ENCODE assay signal across 10 cellular contexts in the genomic region with DNA sequence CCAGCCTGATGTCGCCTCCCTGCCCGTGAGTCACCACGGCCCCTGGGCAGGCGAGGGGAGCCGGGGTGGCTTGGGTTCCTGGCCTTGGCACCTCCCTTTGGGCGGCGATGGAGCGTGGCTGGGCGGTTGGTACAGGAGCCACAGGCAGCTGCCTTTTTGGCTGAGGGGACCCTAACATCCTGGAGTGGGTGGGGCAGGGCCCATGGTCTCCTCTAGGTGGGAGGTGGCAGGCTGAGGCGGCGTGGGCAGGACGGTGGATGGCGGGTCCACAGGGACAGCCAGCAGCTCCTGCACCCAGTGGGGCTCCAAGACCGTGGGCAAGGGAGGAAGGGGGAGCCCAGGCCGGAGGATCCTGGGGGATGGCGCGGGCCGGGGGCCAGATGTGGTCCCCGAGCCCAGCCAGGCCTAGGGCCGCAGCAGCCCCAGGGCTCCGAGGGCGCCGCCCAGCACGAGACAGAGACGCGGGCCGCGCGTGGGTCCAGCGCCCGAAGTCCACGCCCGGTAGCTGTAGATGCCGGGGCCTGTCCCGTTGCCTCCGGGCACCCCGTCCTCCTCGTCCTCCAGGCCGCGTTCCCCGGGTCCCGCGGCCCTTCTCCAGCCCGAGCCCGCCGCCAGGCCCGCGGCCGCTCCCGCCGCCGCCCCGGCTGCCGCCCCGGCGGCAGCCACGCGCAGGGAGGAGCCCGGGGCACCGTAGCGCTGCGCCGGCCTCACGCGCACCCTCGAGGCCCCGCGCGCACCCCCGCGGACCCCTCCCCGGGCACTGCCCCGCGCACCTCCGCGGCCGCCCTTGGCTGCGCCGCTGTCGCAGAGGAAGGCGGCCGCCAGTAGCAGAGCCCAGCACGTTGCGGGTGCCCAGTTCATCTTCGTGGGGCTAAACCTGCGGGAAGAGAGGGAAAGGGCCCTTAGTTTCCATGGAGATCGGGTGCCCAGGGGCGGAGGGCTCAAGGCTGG. TPM values are rescaled to one million over a fixed set of nuclear protein-coding genes. Genes with fewer than 3 reads are reported as not detected.
DNase-seq lines count a peak whose midpoint lies in the region; ATAC-seq and TF ChIP-seq lines count a peak whose summit lies in the region.
"Had no signal": no experiment of that assay in that cellular context is flagged by ENCODE, and none has a peak within 500 bp of the region (broad histone marks: within the 10 kb centered on the region; RNA-seq: fewer than 3 reads in every experiment).

No MANE protein-coding gene starts in this region.

- H3K4me2 ChIP-seq in PC-3 (ENCODE audit: low read length) = no peak overlapping the region
- H3K4me2 ChIP-seq in osteoblast (ENCODE audit: insufficient read depth, low read length) = no peak overlapping the region

- H3K9me3 ChIP-seq in PC-3 (ENCODE audit: low read length) (no peaks in the 10 kb centered on the region), osteoblast (ENCODE audit: low read depth, low read length) (no peaks in the 10 kb centered on the region)

- no peaks in the 10 kb centered on the region for H3F3A ChIP-seq in PC-3 (ENCODE audit: low read length, unreplicated experiment)

- no peaks in the 10 kb centered on the region for H3K4me1 ChIP-seq in PC-3 (ENCODE audit: insufficient read depth, low read length)
- no peaks in the 10 kb centered on the region for H3K4me1 ChIP-seq in foreskin keratinocyte
- H3K4me1 ChIP-seq in osteoblast (ENCODE audit: insufficient read depth, low read length) = no peaks in the 10 kb centered on the region

- CTCF ChIA-PET in PC-3 (lab: Charles Lee) = no interaction called here

- H3K9me2 ChIP-seq in PC-3 (replicated peaks; ENCODE audit: low read length) = no peaks in the 10 kb centered on the region

- H2AFZ ChIP-seq in PC-3 (ENCODE audit: low read length) (no peak overlapping the region), osteoblast (ENCODE audit: low read length) (no peak overlapping the region)

- no TSS peak for BruUV-seq in PC-3 (replicated peaks; lab: Mats Ljungman, UMichigan)

- no peaks in the 10 kb centered on the region for H3K36me3 ChIP-seq in PC-3 (ENCODE audit: low read depth, low read length)
- peaks cover 8% of the 10 kb centered on the region for H3K36me3 ChIP-seq in osteoblast (ENCODE audit: insufficient read depth, low read length)

- intact Hi-C loops in PC-3 (cut with micrococcal nuclease) = no loop called here

- no peak for TF ChIP-seq CTCF in PC-3 (conservative IDR thresholded peaks at IDR 0.05; ENCODE audit: low read depth, low read length)
- TF ChIP-seq CTCF in foreskin keratinocyte (conservative IDR thresholded peaks at IDR 0.05) = no peak
- TF ChIP-seq CTCF in osteoblast (IDR thresholded peaks at IDR 0.05; ENCODE audit: extremely low read depth, low read depth, low read length) = no peak

- no peaks in the 10 kb centered on the region for H4K20me1 ChIP-seq in PC-3 (ENCODE audit: low read length)
- H4K20me1 ChIP-seq in osteoblast (ENCODE audit: insufficient read depth, low read length) = peaks cover 23% of the 10 kb centered on the region

- H3K27me3 ChIP-seq in PC-3 (ENCODE audit: low read length) (no peaks in the 10 kb centered on the region), foreskin keratinocyte (peaks cover 17% of the 10 kb centered on the region), osteoblast (ENCODE audit: insufficient read depth, low read length) (peaks cover 11% of the 10 kb centered on the region)

- POLR2A ChIA-PET in PC-3 (lab: Charles Lee; ENCODE audit: unreplicated experiment) = no interaction called here

- no peak overlapping the region for H3K9ac ChIP-seq in PC-3 (ENCODE audit: low read length)

- peak; percentile 39 for DNase-seq in D341Med (ENCODE audit: low spot score)
- DNase-seq in PC-3 = no peak
- DNase-seq in foreskin keratinocyte = no peak
- peak; percentile 95 for DNase-seq in osteoblast (ENCODE audit: insufficient read length, low spot score, missing footprints)
- no peak for DNase-seq in OCI-M1 (lab: John Stamatoyannopoulos, UW)
- no peak for DNase-seq in SIG-M5 (lab: John Stamatoyannopoulos, UW)
- DNase-seq: anterior cingulate cortex, NCI-H524 treated with DMSO at 0.1 percent for 48 hours had no signal

- H3K4me3 ChIP-seq in PC-3 (ENCODE audit: low read length) (no peak overlapping the region), osteoblast (ENCODE audit: insufficient read depth, low read length) (no peak overlapping the region)

- H3K79me2 ChIP-seq in PC-3 (ENCODE audit: low read length) = no peaks in the 10 kb centered on the region
- no peaks in the 10 kb centered on the region for H3K79me2 ChIP-seq in osteoblast (ENCODE audit: insufficient read depth, low read length)

- ATAC-seq in PC-3 (peak; percentile 32), foreskin keratinocyte (peak; percentile 33), GM19455 (IDR thresholded peaks at IDR 0.05; ENCODE audit: unreplicated experiment) (no peak), HG03432 (IDR thresholded peaks at IDR 0.05; ENCODE audit: unreplicated experiment) (no peak)

- no peak overlapping the region for H3K27ac ChIP-seq in PC-3 (ENCODE audit: low read length)
- H3K27ac ChIP-seq in foreskin keratinocyte = no peak overlapping the region
- no peak overlapping the region for H3K27ac ChIP-seq in osteoblast (ENCODE audit: low read depth, low read length)

RNA-seq across cellular contexts. Expression of gene SPRN, which starts 1.3 kb away (rescaled TPM):
- total RNA-seq in PC-3 (2014; rRNA removed) = not detected in 2 replicates
- not detected in 2 replicates for total RNA-seq in foreskin keratinocyte
- not detected in 2 replicates for polyA plus RNA-seq in foreskin keratinocyte
- total RNA-seq in osteoblast = under 0.01 TPM in 2 replicates

RNA-seq across cellular contexts. Expression of gene MTG1, which starts 29.1 kb away (rescaled TPM):
- total RNA-seq in PC-3 (2014; rRNA removed) (38.8 and 39.4 TPM in 2 replicates), foreskin keratinocyte (32.5 and 36.3 TPM in 2 replicates), osteoblast (28.3 and 31.5 TPM in 2 replicates)
- 45.9 and 49.7 TPM in 2 replicates for polyA plus RNA-seq in foreskin keratinocyte

RNA-seq across cellular contexts. Expression of gene SCART1, which starts 30.6 kb away (rescaled TPM):
- total RNA-seq in PC-3 (2014; rRNA removed) = 2.4 and 5.1 TPM in 2 replicates
- 0.32 and 0.58 TPM in 2 replicates for total RNA-seq in foreskin keratinocyte
- polyA plus RNA-seq in foreskin keratinocyte = 0.16 and 0.18 TPM in 2 replicates
- 5.1 and 5.6 TPM in 2 replicates for total RNA-seq in osteoblast

RNA-seq across cellular contexts. Expression of gene PAOX, which starts 44.0 kb away (rescaled TPM):
- total RNA-seq in PC-3 (2014; rRNA removed) (3.7 and 4.1 TPM in 2 replicates), foreskin keratinocyte (1.8 and 3.5 TPM in 2 replicates), osteoblast (5.9 and 7.6 TPM in 2 replicates)
- polyA plus RNA-seq in foreskin keratinocyte = 1.9 and 3.3 TPM in 2 replicates

RNA-seq across cellular contexts. Expression of gene ECHS1, which starts 49.9 kb away (rescaled TPM):
- total RNA-seq in PC-3 (2014; rRNA removed) (114 and 120 TPM in 2 replicates), foreskin keratinocyte (62.6 and 67.1 TPM in 2 replicates), osteoblast (55.4 and 56.1 TPM in 2 replicates)
- 82.2 and 84.4 TPM in 2 replicates for polyA plus RNA-seq in foreskin keratinocyte

Comparison
In these comparisons a context has a peak if more than half of its experiments do, and no peak if none do; other contexts are left out.
1. DNase-seq: peak in D341Med (single experiment) and osteoblast (single experiment); none in PC-3 (single experiment), foreskin keratinocyte (0 of 2), OCI-M1 (single experiment) and SIG-M5 (single experiment).
2. ATAC-seq: peak in PC-3 (single experiment) and foreskin keratinocyte (single experiment); none in GM19455 (single experiment) and HG03432 (single experiment).